In genomic region chr4:2402053-2402452, GRCh38 we compare ENCODE assay signal across 9 cellular contexts. TPM values are rescaled to one million over a fixed set of nuclear protein-coding genes. Genes with fewer than 3 reads are reported as not detected.
DNase-seq lines count a peak whose midpoint lies in the region; TF ChIP-seq lines count a peak whose summit lies in the region.
"Had no signal": no experiment of that assay in that cellular context is flagged by ENCODE, and none has a peak within 500 bp of the region (broad histone marks: within the 10 kb centered on the region; RNA-seq: fewer than 3 reads in every experiment).

No MANE protein-coding gene starts in this region.

- peak overlapping the region; percentile 55 for H3K4me3 Mint-ChIP-seq in activated naive CD4-positive, alpha-beta T cell treated with anti-CD3 and anti-CD28 coated beads for 36 hours
- H3K4me3 Mint-ChIP-seq in glutamatergic neuron (ENCODE audit: unreplicated experiment) (peak overlapping the region; percentile 63), osteocyte (ENCODE audit: unreplicated experiment) (peak overlapping the region; percentile 64)

- no peaks in the 10 kb centered on the region for H3K36me3 Mint-ChIP-seq in activated naive CD4-positive, alpha-beta T cell treated with anti-CD3 and anti-CD28 coated beads for 36 hours (ENCODE audit: low read depth)
- H3K36me3 Mint-ChIP-seq in glutamatergic neuron (ENCODE audit: unreplicated experiment), result no peaks in the 10 kb centered on the region
- no peaks in the 10 kb centered on the region for H3K36me3 Mint-ChIP-seq in osteocyte (ENCODE audit: unreplicated experiment)

- no peak for TF ChIP-seq CTCF in glutamatergic neuron (IDR thresholded peaks at IDR 0.05; ENCODE audit: partially characterized antibody, unreplicated experiment)
- TF ChIP-seq CTCF in osteocyte (IDR thresholded peaks at IDR 0.05), result no peak

- TF ChIP-seq RAD21 in Ishikawa (IDR thresholded peaks at IDR 0.05; ENCODE audit: low read depth), result peak; percentile 24; the same call in 1 of the 2 replicates

- no peaks in the 10 kb centered on the region for H3K27me3 Mint-ChIP-seq in activated naive CD4-positive, alpha-beta T cell treated with anti-CD3 and anti-CD28 coated beads for 36 hours (ENCODE audit: low read depth)
- peaks cover 5% of the 10 kb centered on the region for H3K27me3 Mint-ChIP-seq in glutamatergic neuron (ENCODE audit: unreplicated experiment)
- H3K27me3 Mint-ChIP-seq in osteocyte (ENCODE audit: unreplicated experiment), result peaks cover 13% of the 10 kb centered on the region

- intact Hi-C loops in activated naive CD4-positive, alpha-beta T cell treated with anti-CD3 and anti-CD28 coated beads for 36 hours (cut with micrococcal nuclease), result loop anchor here (1.0 kb wide), 1 partner anchor 10 kb away; no protein-coding TSS in a partner anchor

- no peaks in the 10 kb centered on the region for H3K9me3 Mint-ChIP-seq in activated naive CD4-positive, alpha-beta T cell treated with anti-CD3 and anti-CD28 coated beads for 36 hours
- H3K9me3 Mint-ChIP-seq in glutamatergic neuron (ENCODE audit: unreplicated experiment) (peaks cover 12% of the 10 kb centered on the region), osteocyte (ENCODE audit: unreplicated experiment) (no peaks in the 10 kb centered on the region)

- no peak for TF ChIP-seq EP300 in Ishikawa (IDR thresholded peaks at IDR 0.05; ENCODE audit: borderline replicate concordance)

- DNase-seq in Ammon's horn (ENCODE audit: low spot score) (peak; percentile 81), glutamatergic neuron (peak; percentile 60), osteocyte (ENCODE audit: extremely low spot score, unreplicated experiment) (no peak), NCI-H2107 treated with DMSO at 0.1 percent for 48 hours (lab: John Stamatoyannopoulos, UW; ENCODE audit: unreplicated experiment) (no peak), NK-92 (lab: John Stamatoyannopoulos, UW; ENCODE audit: unreplicated experiment) (no peak)
- peak; percentile 48 for DNase-seq in activated naive CD4-positive, alpha-beta T cell treated with anti-CD3 and anti-CD28 coated beads for 36 hours
- no peak for DNase-seq in central memory CD4-positive, alpha-beta T cell

- H3K27ac Mint-ChIP-seq in activated naive CD4-positive, alpha-beta T cell treated with anti-CD3 and anti-CD28 coated beads for 36 hours, result no peak overlapping the region
- peak overlapping the region; percentile 29 for H3K27ac Mint-ChIP-seq in glutamatergic neuron (ENCODE audit: unreplicated experiment)
- H3K27ac Mint-ChIP-seq in osteocyte (ENCODE audit: unreplicated experiment), result no peak overlapping the region

- CTCF ChIA-PET in activated naive CD4-positive, alpha-beta T cell treated with anti-CD3 and anti-CD28 coated beads for 36 hours (lab: Charles Lee), result interaction anchor here (0.8 to 1.1 kb wide), 4 partner anchors 23 to 82 kb away, joined by 3 to 5 read pairs (median 3); no protein-coding TSS in a partner anchor

- H3K4me1 Mint-ChIP-seq in activated naive CD4-positive, alpha-beta T cell treated with anti-CD3 and anti-CD28 coated beads for 36 hours (ENCODE audit: low read depth), result peaks cover 18% of the 10 kb centered on the region
- peaks cover 6% of the 10 kb centered on the region for H3K4me1 Mint-ChIP-seq in glutamatergic neuron (ENCODE audit: low read depth, unreplicated experiment)
- peaks cover 13% of the 10 kb centered on the region for H3K4me1 Mint-ChIP-seq in osteocyte (ENCODE audit: unreplicated experiment)

TF ChIP-seq in Ishikawa, 13 proteins besides CTCF, POLR2A, EP300 and RAD21:
- TF ChIP-seq REST (IDR thresholded peaks at IDR 0.05; ENCODE audit: low read depth) (no peak), FOXM1 (IDR thresholded peaks at IDR 0.05; ENCODE audit: borderline replicate concordance, low read depth) (no peak), TAF1 (IDR thresholded peaks at IDR 0.05; ENCODE audit: low read depth) (no peak), EGR1 (IDR thresholded peaks at IDR 0.05) (peak; percentile 49; the same call in 1 of the 2 replicates), CEBPB (IDR thresholded peaks at IDR 0.05) (no peak), USF1 (IDR thresholded peaks at IDR 0.05) (peak; percentile 47; the same call in 1 of the 2 replicates)

RNA-seq across cellular contexts. Expression of gene ZFYVE28, which starts 16.4 kb away (rescaled TPM):
- total RNA-seq in activated naive CD4-positive, alpha-beta T cell treated with anti-CD3 and anti-CD28 coated beads for 36 hours, result 1 to 10 TPM; 5.3 to 6.2 TPM
- total RNA-seq in glutamatergic neuron (ENCODE audit: unreplicated experiment) (4.8 TPM), osteocyte (3.3 and 3.4 TPM in 2 replicates)

RNA-seq across cellular contexts. Expression of gene CFAP99, which starts 16.7 kb away (rescaled TPM):
- not detected for total RNA-seq in activated naive CD4-positive, alpha-beta T cell treated with anti-CD3 and anti-CD28 coated beads for 36 hours
- not detected for total RNA-seq in glutamatergic neuron (ENCODE audit: unreplicated experiment)
- not detected in 2 replicates for total RNA-seq in osteocyte
- total RNA-seq: dermis microvascular lymphatic vessel endothelial cell had no signal

Comparison
In these comparisons a context has a peak if more than half of its experiments do, and no peak if none do; other contexts are left out.
1. DNase-seq: peak in Ammon's horn (single experiment), activated naive CD4-positive, alpha-beta T cell treated with anti-CD3 and anti-CD28 coated beads for 36 hours (single experiment) and glutamatergic neuron (single experiment); none in osteocyte (single experiment), central memory CD4-positive, alpha-beta T cell (single experiment), NCI-H2107 treated with DMSO at 0.1 percent for 48 hours (single experiment) and NK-92 (single experiment).
2. Peak in every context shown above with its lines, with median percentiles within 50 percentile points of each other: H3K4me3 Mint-ChIP-seq.